ENCODE assay signal across 32 cellular contexts in genomic region chr2:217291259-217291658, GRCh38.
DNase-seq lines count a peak whose midpoint lies in the region; ATAC-seq and TF ChIP-seq lines count a peak whose summit lies in the region.
"Had no signal": no experiment of that assay in that cellular context is flagged by ENCODE, and none has a peak within 500 bp of the region (broad histone marks: within the 10 kb centered on the region; RNA-seq: fewer than 3 reads in every experiment).

No MANE protein-coding gene starts in this region.

- H2BK120ac ChIP-seq in mesendoderm (ENCODE audit: low read depth, low read length), result no peak overlapping the region

- H3K4me2 ChIP-seq in PC-9 (peak overlapping the region; percentile 59), mesendoderm (ENCODE audit: low read length) (no peak overlapping the region)

- intact Hi-C loops in PC-9 (cut with micrococcal nuclease; ENCODE audit: unreplicated experiment), result loop anchor here (1.0 to 2.0 kb wide), 3 partner anchors 40 to 98 kb away; no protein-coding TSS in a partner anchor

- DNase-seq in activated naive CD8-positive, alpha-beta T cell treated with anti-CD3 and anti-CD28 coated beads for 36 hours, result no peak
- DNase-seq in activated naive CD8-positive, alpha-beta T cell treated with anti-CD3 and anti-CD28 coated beads, Interleukin-2, amount 50 U/mL, for 24 hours, result no peak
- peak; percentile 60 to 94 for DNase-seq in PC-9
- DNase-seq in mesendoderm, result no peak
- no peak for DNase-seq in GM19238 (ENCODE audit: insufficient read length, low spot score)
- DNase-seq in cortex of kidney (lab: John Stamatoyannopoulos, UW), result no peak
- DNase-seq: activated CD4-positive, alpha-beta T cell treated with anti-CD3 and anti-CD28 coated beads for 4 hours; activated T-cell treated with anti-CD3 and anti-CD28 coated beads, Interleukin-2, amount 50 U/mL, for 4 hours; brain microvascular endothelial cell; CD8-positive, alpha-beta memory T cell; DMS79 treated with DMSO at 0.1 percent for 48 hours; effector memory CD8-positive, alpha-beta T cell; H9; hippocampal formation; immature natural killer cell; left ventricle myocardium superior; midbrain; NCI-H1105; NCI-H2081; NCI-H526 treated with DMSO at 0.1 percent for 48 hours; sigmoid colon; stimulated activated CD4-positive, alpha-beta T cell treated with anti-CD3 and anti-CD28 coated beads, Interleukin-15, amount 100 ng/mL, for 24 hours; thyroid gland had no signal

- no TSS peak for BruUV-seq in PC-9 (replicated peaks; lab: Mats Ljungman, UMichigan)

- no peaks in the 10 kb centered on the region for H4K20me1 ChIP-seq in PC-9 (ENCODE audit: insufficient read depth)

- H3K36me3 Mint-ChIP-seq in activated naive CD8-positive, alpha-beta T cell treated with anti-CD3 and anti-CD28 coated beads for 36 hours, result peaks cover 4% of the 10 kb centered on the region
- no peaks in the 10 kb centered on the region for H3K36me3 Mint-ChIP-seq in activated naive CD8-positive, alpha-beta T cell treated with anti-CD3 and anti-CD28 coated beads, Interleukin-2, amount 50 U/mL, for 24 hours (ENCODE audit: low read depth)

- no peaks in the 10 kb centered on the region for H3K4me1 Mint-ChIP-seq in activated naive CD8-positive, alpha-beta T cell treated with anti-CD3 and anti-CD28 coated beads for 36 hours
- no peaks in the 10 kb centered on the region for H3K4me1 Mint-ChIP-seq in activated naive CD8-positive, alpha-beta T cell treated with anti-CD3 and anti-CD28 coated beads, Interleukin-2, amount 50 U/mL, for 24 hours
- H3K4me1 Mint-ChIP-seq: B cell; CD8-positive, alpha-beta memory T cell; immature natural killer cell had no signal

- H2BK15ac ChIP-seq in mesendoderm (replicated peaks; ENCODE audit: low read depth), result no peak overlapping the region

- POLR2A ChIA-PET in PC-9 (lab: Charles Lee; ENCODE audit: unreplicated experiment), result interaction anchor here (0.6 kb wide), 1 partner anchor 68 kb away, joined by 4 read pairs; no protein-coding TSS in a partner anchor

- no peak overlapping the region for H3K4me3 Mint-ChIP-seq in activated naive CD8-positive, alpha-beta T cell treated with anti-CD3 and anti-CD28 coated beads for 36 hours
- H3K4me3 Mint-ChIP-seq in activated naive CD8-positive, alpha-beta T cell treated with anti-CD3 and anti-CD28 coated beads, Interleukin-2, amount 50 U/mL, for 24 hours, result no peak overlapping the region
- H3K4me3 Mint-ChIP-seq: activated T-cell treated with anti-CD3 and anti-CD28 coated beads, Interleukin-2, amount 50 U/mL, for 4 hours; B cell; CD8-positive, alpha-beta memory T cell; effector memory CD8-positive, alpha-beta T cell; H9; immature natural killer cell; nephron; stimulated activated naive CD8-positive, alpha-beta T cell treated with anti-CD3 and anti-CD28 coated beads, Interleukin-15, Interleukin-2, amounts not matched to agents 100 ng/mL and 50 ng/mL, for 24 hours had no signal

- H3K27ac Mint-ChIP-seq in activated naive CD8-positive, alpha-beta T cell treated with anti-CD3 and anti-CD28 coated beads for 36 hours, result peak overlapping the region; percentile 29
- no peak overlapping the region for H3K27ac Mint-ChIP-seq in activated naive CD8-positive, alpha-beta T cell treated with anti-CD3 and anti-CD28 coated beads, Interleukin-2, amount 50 U/mL, for 24 hours
- H3K27ac Mint-ChIP-seq: B cell; CD8-positive, alpha-beta memory T cell; effector memory CD8-positive, alpha-beta T cell; H9; immature natural killer cell; stimulated activated naive CD8-positive, alpha-beta T cell treated with anti-CD3 and anti-CD28 coated beads, Interleukin-15, Interleukin-2, amounts not matched to agents 100 ng/mL and 50 ng/mL, for 24 hours had no signal

- H3K9me3 ChIP-seq in PC-9 (ENCODE audit: insufficient read depth, low read depth), result peaks cover 21% of the 10 kb centered on the region
- H3K9me3 ChIP-seq: sigmoid colon, thyroid gland had no signal

- no peak for TF ChIP-seq CTCF in PC-9 (conservative IDR thresholded peaks at IDR 0.05)

- H3K9me3 Mint-ChIP-seq in activated naive CD8-positive, alpha-beta T cell treated with anti-CD3 and anti-CD28 coated beads for 36 hours, result no peaks in the 10 kb centered on the region
- H3K9me3 Mint-ChIP-seq in activated naive CD8-positive, alpha-beta T cell treated with anti-CD3 and anti-CD28 coated beads, Interleukin-2, amount 50 U/mL, for 24 hours, result no peaks in the 10 kb centered on the region
- H3K9me3 Mint-ChIP-seq: activated T-cell treated with anti-CD3 and anti-CD28 coated beads, Interleukin-2, amount 50 U/mL, for 4 hours; effector memory CD8-positive, alpha-beta T cell; immature natural killer cell; stimulated activated naive CD8-positive, alpha-beta T cell treated with anti-CD3 and anti-CD28 coated beads, Interleukin-15, Interleukin-2, amounts not matched to agents 100 ng/mL and 50 ng/mL, for 24 hours had no signal

- CTCF ChIA-PET in PC-9 (lab: Charles Lee), result interaction anchor here (0.6 kb wide), 2 partner anchors 46 to 257 kb away, joined by 3 read pairs; no protein-coding TSS in a partner anchor

- H3K4me1 ChIP-seq in PC-9 (replicated peaks; ENCODE audit: insufficient read depth) (peaks cover 40% of the 10 kb centered on the region), mesendoderm (ENCODE audit: control insufficient read depth, low read depth, low read length) (peaks cover 3% of the 10 kb centered on the region)
- H3K4me1 ChIP-seq: parathyroid adenoma had no signal

- H3K27ac ChIP-seq in PC-9 (peak overlapping the region; percentile 51), mesendoderm (ENCODE audit: low read depth, low read length) (no peak overlapping the region)
- H3K27ac ChIP-seq: brain microvascular endothelial cell, parathyroid adenoma, thyroid gland had no signal

- H3F3A ChIP-seq in PC-9 (ENCODE audit: insufficient read depth, low read depth), result no peaks in the 10 kb centered on the region; the same call in 1 of the 2 replicates

- no peak overlapping the region for H4K8ac ChIP-seq in mesendoderm (ENCODE audit: low read depth, low read length)

- no peaks in the 10 kb centered on the region for H3K79me1 ChIP-seq in mesendoderm (ENCODE audit: low read length)

- H3K36me3 ChIP-seq in PC-9 (ENCODE audit: low read depth) (no peaks in the 10 kb centered on the region), mesendoderm (ENCODE audit: control insufficient read depth, insufficient read depth, low read length) (no peaks in the 10 kb centered on the region)
- H3K36me3 ChIP-seq: brain microvascular endothelial cell, sigmoid colon, thyroid gland had no signal

- H3K4ac ChIP-seq in mesendoderm (ENCODE audit: low read depth, low read length), result no peak overlapping the region

- no peak overlapping the region for H3K56ac ChIP-seq in mesendoderm (ENCODE audit: low read length)

- H3K79me2 ChIP-seq in PC-9 (ENCODE audit: low read depth) (no peaks in the 10 kb centered on the region), mesendoderm (ENCODE audit: control insufficient read depth, insufficient read depth, low read length) (no peaks in the 10 kb centered on the region)
- H3K79me2 ChIP-seq: parathyroid adenoma had no signal

- H2AFZ ChIP-seq in PC-9, result no peak overlapping the region
- H2AFZ ChIP-seq: parathyroid adenoma had no signal

- no peak overlapping the region for H2BK5ac ChIP-seq in mesendoderm (ENCODE audit: low read length)

- no peaks in the 10 kb centered on the region for H3K27me3 Mint-ChIP-seq in activated naive CD8-positive, alpha-beta T cell treated with anti-CD3 and anti-CD28 coated beads for 36 hours
- no peaks in the 10 kb centered on the region for H3K27me3 Mint-ChIP-seq in activated naive CD8-positive, alpha-beta T cell treated with anti-CD3 and anti-CD28 coated beads, Interleukin-2, amount 50 U/mL, for 24 hours
- H3K27me3 Mint-ChIP-seq: stimulated activated naive CD8-positive, alpha-beta T cell treated with anti-CD3 and anti-CD28 coated beads, Interleukin-15, Interleukin-2, amounts not matched to agents 100 ng/mL and 50 ng/mL, for 24 hours had no signal

- no CpG with 5 or more reads among the region's 5 CpGs for WGBS in mesendoderm (ENCODE audit: extremely low coverage, insufficient coverage, low lambda C conversion rate)

- H3K9me2 ChIP-seq in PC-9 (ENCODE audit: insufficient read depth), result no peaks in the 10 kb centered on the region

- no peaks in the 10 kb centered on the region for H3K27me3 ChIP-seq in PC-9 (ENCODE audit: insufficient read depth, low read depth)
- H3K27me3 ChIP-seq in mesendoderm (ENCODE audit: insufficient read depth, low read length, poor library complexity), result no peaks in the 10 kb centered on the region
- H3K27me3 ChIP-seq: brain microvascular endothelial cell, sigmoid colon, thyroid gland had no signal

- peak overlapping the region; percentile 18 for H3K18ac ChIP-seq in mesendoderm (ENCODE audit: low read length)

- H3K4me3 ChIP-seq in PC-9 (no peak overlapping the region), mesendoderm (ENCODE audit: low read length) (no peak overlapping the region)
- H3K4me3 ChIP-seq: GM12878, sigmoid colon, thyroid gland had no signal

- ATAC-seq in activated naive CD8-positive, alpha-beta T cell treated with anti-CD3 and anti-CD28 coated beads, Interleukin-2, amount 50 U/mL, for 24 hours, result no peak
- ATAC-seq in GM18517 (IDR thresholded peaks at IDR 0.05; ENCODE audit: unreplicated experiment) (no peak), HG03175 (IDR thresholded peaks at IDR 0.05; ENCODE audit: unreplicated experiment) (no peak)
- ATAC-seq: activated T-cell treated with anti-CD3 and anti-CD28 coated beads, Interleukin-2, amount 50 U/mL, for 4 hours; effector memory CD8-positive, alpha-beta T cell; esophagus mucosa; GM12878; left ventricle myocardium superior; SK-N-SH treated with all-trans-retinoic acid at 6 μM for 48 hours had no signal

- H3K9ac ChIP-seq in mesendoderm (ENCODE audit: low read length), result no peak overlapping the region
- H3K9ac ChIP-seq: parathyroid adenoma had no signal

- no peak overlapping the region for H4K5ac ChIP-seq in mesendoderm (ENCODE audit: low read length)

- H3K23ac ChIP-seq in mesendoderm (ENCODE audit: low read length), result no peak overlapping the region

- H2AK5ac ChIP-seq in mesendoderm (ENCODE audit: low read length), result no peak overlapping the region

Comparison
In these comparisons a context has a peak if more than half of its experiments do, and no peak if none do; other contexts are left out.
1. DNase-seq: peak in PC-9 (2 of 2); none in activated naive CD8-positive, alpha-beta T cell treated with anti-CD3 and anti-CD28 coated beads for 36 hours (single experiment), activated naive CD8-positive, alpha-beta T cell treated with anti-CD3 and anti-CD28 coated beads, Interleukin-2, amount 50 U/mL, for 24 hours (single experiment), mesendoderm (single experiment), GM19238 (single experiment) and cortex of kidney (single experiment).